26 cellular contexts compared by ENCODE assay signal in the genomic region with DNA sequence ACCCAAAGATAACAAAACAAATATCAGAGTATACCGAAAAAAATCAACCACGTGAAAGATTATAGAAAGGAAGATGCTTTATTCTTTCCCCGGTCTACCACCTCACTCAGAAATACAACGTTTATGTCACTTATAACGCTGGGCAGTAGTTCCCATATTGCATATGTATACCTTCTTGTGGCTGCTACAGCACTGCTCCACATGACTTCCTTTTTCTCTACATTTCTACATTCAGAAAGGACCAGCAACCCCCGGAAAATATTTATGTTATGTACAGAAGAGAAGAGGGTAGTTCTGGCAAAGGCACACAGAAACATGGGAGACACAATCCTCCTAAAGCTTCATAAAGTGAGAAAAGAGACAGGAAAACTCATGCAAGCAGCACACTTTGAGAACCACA.
"Had no signal": no experiment of that assay in that cellular context is flagged by ENCODE, and none has a peak within 500 bp of the region (broad histone marks: within the 10 kb centered on the region; RNA-seq: fewer than 3 reads in every experiment).

No MANE protein-coding gene starts in this region.

- ATAC-seq: activated CD4-positive, alpha-beta T cell treated with anti-CD3 and anti-CD28 coated beads for 36 hours; activated CD4-positive, CD25-positive, alpha-beta regulatory T cell treated with anti-CD3 and anti-CD28 coated beads, Interleukin-2, amount 50 U/mL, for 24 hours; activated CD8-positive, alpha-beta T cell treated with anti-CD3 and anti-CD28 coated beads, Interleukin-2, amount 10 ng/mL, durations not matched to agents 7 days and 5 days; activated naive CD8-positive, alpha-beta T cell treated with anti-CD3 and anti-CD28 coated beads, Interleukin-2, amount 50 U/mL, for 24 hours; activated T-cell treated with anti-CD3 and anti-CD28 coated beads, Interleukin-2, amount 50 U/mL, for 4 hours; K562; Panc1; SK-N-SH treated with all-trans-retinoic acid at 6 μM for 48 hours; WTC11 had no signal

- H3K36me3 ChIP-seq: MG63 had no signal

- H3K4me3 ChIP-seq: K562, MG63 had no signal

- DNase-seq: activated CD4-positive, alpha-beta T cell treated with anti-CD3 and anti-CD28 coated beads for 36 hours; activated CD4-positive, alpha-beta T cell treated with anti-CD3 and anti-CD28 coated beads, Interleukin-2, amount 10 ng/mL, durations not matched to agents 7 days and 5 days; activated CD4-positive, alpha-beta T cell treated with anti-CD3 and anti-CD28 coated beads, Interleukin-2, amount 50 U/mL, for 48 hours; activated CD8-positive, alpha-beta T cell treated with anti-CD3 and anti-CD28 coated beads, Interleukin-2, amount 10 ng/mL, durations not matched to agents 7 days and 5 days; activated gamma-delta T cell treated with Interleukin-2 at 50 U/mL for 16 hours; activated naive CD4-positive, alpha-beta T cell treated with anti-CD3 and anti-CD28 coated beads for 36 hours; activated naive CD8-positive, alpha-beta T cell treated with anti-CD3 and anti-CD28 coated beads, Interleukin-2, amount 50 U/mL, for 24 hours; activated T-cell treated with anti-CD3 and anti-CD28 coated beads, Interleukin-2, amount 50 U/mL, for 4 hours; anterior cingulate cortex; brain microvascular endothelial cell; central memory CD4-positive, alpha-beta T cell; Karpas-422; MG63; NCI-H1048; NCI-H1105 treated with DMSO at 0.1 percent for 48 hours; NCI-H1436 treated with DMSO at 0.1 percent for 48 hours; NCI-H1694 treated with DMSO at 0.1 percent for 48 hours; NCI-H2029; NCI-H345; NCI-H524 treated with DMSO at 0.1 percent for 48 hours; SHP77 had no signal

- H3K27me3 ChIP-seq: brain microvascular endothelial cell, MG63 had no signal

- H3K9me3 ChIP-seq: MG63 had no signal

- H3K27ac ChIP-seq: brain microvascular endothelial cell had no signal
